In genomic region chr4:186554485-186554884, GRCh38 we compare ENCODE assay signal across 9 cellular contexts. TPM values are rescaled to one million over a fixed set of nuclear protein-coding genes. Genes with fewer than 3 reads are reported as not detected.
DNase-seq lines count a peak whose midpoint lies in the region; ATAC-seq lines count a peak whose summit lies in the region.
"Had no signal": no experiment of that assay in that cellular context is flagged by ENCODE, and none has a peak within 500 bp of the region (broad histone marks: within the 10 kb centered on the region; RNA-seq: fewer than 3 reads in every experiment).

No MANE protein-coding gene starts in this region.

- CTCF ChIA-PET in activated CD4-positive, alpha-beta memory T cell treated with anti-CD3 and anti-CD28 coated beads for 36 hours (lab: Charles Lee), result no interaction called here

- H3K27ac ChIP-seq in duodenal mucosa (ENCODE audit: low read depth, low read length) (no peak overlapping the region), muscle layer of duodenum (ENCODE audit: low read length) (no peak overlapping the region)
- H3K27ac ChIP-seq: adrenal gland had no signal

- no peaks in the 10 kb centered on the region for H3K36me3 ChIP-seq in duodenal mucosa (ENCODE audit: control insufficient read depth in 1 of 2, insufficient read depth in 2 of 2, low read length in 2 of 2)
- no peaks in the 10 kb centered on the region for H3K36me3 ChIP-seq in muscle layer of duodenum (ENCODE audit: control insufficient read depth in 1 of 2, insufficient read depth in 2 of 2, low read length in 2 of 2)
- H3K36me3 ChIP-seq: adrenal gland had no signal

- ATAC-seq in GM18873 (IDR thresholded peaks at IDR 0.05; ENCODE audit: low FRiP score, unreplicated experiment) (no peak), HG03025 (IDR thresholded peaks at IDR 0.05; ENCODE audit: low FRiP score, unreplicated experiment) (no peak)

- intact Hi-C loops in activated CD4-positive, alpha-beta memory T cell treated with anti-CD3 and anti-CD28 coated beads for 36 hours (cut with micrococcal nuclease), result no loop called here

- H3K9me3 Mint-ChIP-seq in activated CD4-positive, alpha-beta memory T cell treated with anti-CD3 and anti-CD28 coated beads for 36 hours, result no peaks in the 10 kb centered on the region

- H3K27me3 Mint-ChIP-seq in activated CD4-positive, alpha-beta memory T cell treated with anti-CD3 and anti-CD28 coated beads for 36 hours, result peaks cover 23% of the 10 kb centered on the region

- H3K27me3 ChIP-seq in duodenal mucosa (ENCODE audit: control insufficient read depth in 1 of 2, insufficient read depth in 2 of 2, low read length in 2 of 2), result peaks cover 3 to 5% of the 10 kb centered on the region in 2 donors
- peaks cover 5% of the 10 kb centered on the region for H3K27me3 ChIP-seq in muscle layer of duodenum (ENCODE audit: low read depth, low read length)

- no peak overlapping the region for H3K27ac Mint-ChIP-seq in activated CD4-positive, alpha-beta memory T cell treated with anti-CD3 and anti-CD28 coated beads for 36 hours

- no peaks in the 10 kb centered on the region for H3K9me3 ChIP-seq in duodenal mucosa (ENCODE audit: control insufficient read depth in 1 of 2, low read length in 2 of 2)
- H3K9me3 ChIP-seq in muscle layer of duodenum (ENCODE audit: control insufficient read depth in 1 of 2, low read length in 2 of 2), result no peaks in the 10 kb centered on the region
- H3K9me3 ChIP-seq: adrenal gland had no signal

- H3K4me3 ChIP-seq in duodenal mucosa (ENCODE audit: low read depth in 1 of 2, low read length in 2 of 2), result peak overlapping the region; percentile 69 to 77
- H3K4me3 ChIP-seq in muscle layer of duodenum (ENCODE audit: low read depth in 1 of 2, low read length in 2 of 2), result peak overlapping the region; percentile 45 to 53
- H3K4me3 ChIP-seq: adrenal gland had no signal

- POLR2A ChIA-PET in activated CD4-positive, alpha-beta memory T cell treated with anti-CD3 and anti-CD28 coated beads for 36 hours (lab: Charles Lee), result no interaction called here

- H3K9ac ChIP-seq in duodenal mucosa (ENCODE audit: low read depth in 1 of 2, low read length in 2 of 2), result no peak overlapping the region

- no peaks in the 10 kb centered on the region for H3K4me1 Mint-ChIP-seq in activated CD4-positive, alpha-beta memory T cell treated with anti-CD3 and anti-CD28 coated beads for 36 hours (ENCODE audit: low read depth)

- DNase-seq in Ammon's horn (ENCODE audit: low spot score) (peak; percentile 7), NCI-H1930 (lab: John Stamatoyannopoulos, UW) (peak; percentile 1 to 4)
- DNase-seq in activated CD8-positive, alpha-beta memory T cell treated with anti-CD3 and anti-CD28 coated beads, Interleukin-2, amount 50 U/mL, for 48 hours, result no peak
- DNase-seq in activated CD4-positive, alpha-beta memory T cell treated with anti-CD3 and anti-CD28 coated beads for 36 hours, result no peak
- DNase-seq: adrenal gland had no signal

- no peaks in the 10 kb centered on the region for H3K36me3 Mint-ChIP-seq in activated CD4-positive, alpha-beta memory T cell treated with anti-CD3 and anti-CD28 coated beads for 36 hours

- no peak overlapping the region for H3K4me3 Mint-ChIP-seq in activated CD4-positive, alpha-beta memory T cell treated with anti-CD3 and anti-CD28 coated beads for 36 hours

- no peaks in the 10 kb centered on the region for H3K4me1 ChIP-seq in duodenal mucosa (ENCODE audit: control insufficient read depth in 1 of 2, insufficient read depth in 2 of 2, low read length in 2 of 2)
- peaks cover 0 to 13% of the 10 kb centered on the region in 2 donors for H3K4me1 ChIP-seq in muscle layer of duodenum (ENCODE audit: control insufficient read depth in 1 of 2, insufficient read depth in 2 of 2, low read length in 2 of 2)
- H3K4me1 ChIP-seq: adrenal gland had no signal

RNA-seq across cellular contexts. Expression of gene MTNR1A, which starts 0.9 kb away (rescaled TPM):
- total RNA-seq in activated CD4-positive, alpha-beta memory T cell treated with anti-CD3 and anti-CD28 coated beads for 36 hours, result not detected
- total RNA-seq: adrenal gland had no signal

Comparison
In these comparisons a context has a peak if more than half of its experiments do, and no peak if none do; other contexts are left out.
1. DNase-seq: peak in Ammon's horn (single experiment) and NCI-H1930 (2 of 2); none in activated CD8-positive, alpha-beta memory T cell treated with anti-CD3 and anti-CD28 coated beads, Interleukin-2, amount 50 U/mL, for 48 hours (single experiment) and activated CD4-positive, alpha-beta memory T cell treated with anti-CD3 and anti-CD28 coated beads for 36 hours (single experiment).